1 cellular context compared by ENCODE assay signal in the genomic region with DNA sequence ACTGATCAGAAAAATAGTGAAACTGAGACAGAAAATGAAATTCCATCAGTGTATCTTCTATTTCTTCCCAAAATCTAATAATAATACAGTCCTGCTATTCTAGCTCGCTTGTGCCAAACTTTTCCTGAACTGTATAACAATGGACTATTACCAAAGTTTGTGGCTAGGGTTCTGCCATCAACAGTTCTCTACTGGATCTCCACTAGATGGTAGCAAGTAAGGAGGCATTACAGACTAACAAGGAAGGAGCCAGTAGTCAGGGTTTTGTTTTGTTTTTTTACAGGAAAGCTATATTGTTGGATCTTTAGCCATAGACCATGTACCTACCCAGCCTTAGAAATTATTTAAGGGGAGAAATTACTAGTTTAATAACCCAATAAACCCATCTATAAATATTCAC.
TF ChIP-seq lines count a peak whose summit lies in the region.

No MANE protein-coding gene starts in this region.

TF ChIP-seq in HCT116, 20 proteins besides CTCF, POLR2A, EP300 and RAD21:
- TF ChIP-seq JUND (IDR thresholded peaks at IDR 0.05): no peak
- TF ChIP-seq EZH2phosphoT487 (IDR thresholded peaks at IDR 0.05; ENCODE audit: borderline replicate concordance): no peak
- TF ChIP-seq TCF7L2 (IDR thresholded peaks at IDR 0.05; ENCODE audit: borderline replicate concordance, extremely low read depth, insufficient read depth, insufficient read length): no peak
- TF ChIP-seq, protein P1, sequence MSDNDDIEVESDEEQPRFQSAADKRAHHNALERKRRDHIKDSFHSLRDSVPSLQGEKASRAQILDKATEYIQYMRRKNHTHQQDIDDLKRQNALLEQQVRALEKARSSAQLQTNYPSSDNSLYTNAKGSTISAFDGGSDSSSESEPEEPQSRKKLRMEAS (IDR thresholded peaks at IDR 0.05): no peak
- TF ChIP-seq ZNF274 (IDR thresholded peaks at IDR 0.05; ENCODE audit: low read depth, low read length): no peak
- no peak for TF ChIP-seq CEBPB (IDR thresholded peaks at IDR 0.05; ENCODE audit: low read depth)
- TF ChIP-seq YY1 (IDR thresholded peaks at IDR 0.05; ENCODE audit: extremely low read depth, insufficient replicate concordance, low read depth, low read length): no peak
- TF ChIP-seq FOSL1 (IDR thresholded peaks at IDR 0.05; ENCODE audit: low read depth): no peak
- TF ChIP-seq EGR1 (IDR thresholded peaks at IDR 0.05; ENCODE audit: low read depth): no peak
- TF ChIP-seq, protein P2, sequence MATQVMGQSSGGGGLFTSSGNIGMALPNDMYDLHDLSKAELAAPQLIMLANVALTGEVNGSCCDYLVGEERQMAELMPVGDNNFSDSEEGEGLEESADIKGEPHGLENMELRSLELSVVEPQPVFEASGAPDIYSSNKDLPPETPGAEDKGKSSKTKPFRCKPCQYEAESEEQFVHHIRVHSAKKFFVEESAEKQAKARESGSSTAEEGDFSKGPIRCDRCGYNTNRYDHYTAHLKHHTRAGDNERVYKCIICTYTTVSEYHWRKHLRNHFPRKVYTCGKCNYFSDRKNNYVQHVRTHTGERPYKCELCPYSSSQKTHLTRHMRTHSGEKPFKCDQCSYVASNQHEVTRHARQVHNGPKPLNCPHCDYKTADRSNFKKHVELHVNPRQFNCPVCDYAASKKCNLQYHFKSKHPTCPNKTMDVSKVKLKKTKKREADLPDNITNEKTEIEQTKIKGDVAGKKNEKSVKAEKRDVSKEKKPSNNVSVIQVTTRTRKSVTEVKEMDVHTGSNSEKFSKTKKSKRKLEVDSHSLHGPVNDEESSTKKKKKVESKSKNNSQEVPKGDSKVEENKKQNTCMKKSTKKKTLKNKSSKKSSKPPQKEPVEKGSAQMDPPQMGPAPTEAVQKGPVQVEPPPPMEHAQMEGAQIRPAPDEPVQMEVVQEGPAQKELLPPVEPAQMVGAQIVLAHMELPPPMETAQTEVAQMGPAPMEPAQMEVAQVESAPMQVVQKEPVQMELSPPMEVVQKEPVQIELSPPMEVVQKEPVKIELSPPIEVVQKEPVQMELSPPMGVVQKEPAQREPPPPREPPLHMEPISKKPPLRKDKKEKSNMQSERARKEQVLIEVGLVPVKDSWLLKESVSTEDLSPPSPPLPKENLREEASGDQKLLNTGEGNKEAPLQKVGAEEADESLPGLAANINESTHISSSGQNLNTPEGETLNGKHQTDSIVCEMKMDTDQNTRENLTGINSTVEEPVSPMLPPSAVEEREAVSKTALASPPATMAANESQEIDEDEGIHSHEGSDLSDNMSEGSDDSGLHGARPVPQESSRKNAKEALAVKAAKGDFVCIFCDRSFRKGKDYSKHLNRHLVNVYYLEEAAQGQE (IDR thresholded peaks at IDR 0.05; ENCODE audit: low read depth): no peak
TF ChIP-seq in HCT116: peak in this region for 0.
